Comparison of ENCODE assay signal across 23 cellular contexts in genomic region chr7:116547347-116547746, GRCh38. TPM values are rescaled to one million over a fixed set of nuclear protein-coding genes. Genes with fewer than 3 reads are reported as not detected.
DNase-seq lines count a peak whose midpoint lies in the region; ATAC-seq, FAIRE-seq and TF ChIP-seq lines count a peak whose summit lies in the region.
"Had no signal": no experiment of that assay in that cellular context is flagged by ENCODE, and none has a peak within 500 bp of the region (broad histone marks: within the 10 kb centered on the region; RNA-seq: fewer than 3 reads in every experiment).

No MANE protein-coding gene starts in this region.

- H2AFZ ChIP-seq in astrocyte (ENCODE audit: low read depth, low read length) = no peak overlapping the region

- H3K4me3 ChIP-seq in astrocyte (ENCODE audit: insufficient read depth, low read depth, low read length) (no peak overlapping the region), thoracic aorta (no peak overlapping the region)
- H3K4me3 ChIP-seq: heart left ventricle, K562, right lobe of liver had no signal

- no peak overlapping the region for H3K4me3 Mint-ChIP-seq in activated CD4-positive, alpha-beta T cell treated with anti-CD3 and anti-CD28 coated beads, Interleukin-2, amount 10 ng/mL, durations not matched to agents 24 days and 14 days
- no peak overlapping the region for H3K4me3 Mint-ChIP-seq in astrocyte (ENCODE audit: unreplicated experiment)
- H3K4me3 Mint-ChIP-seq: activated T-helper 17 cell treated with anti-CD3 and anti-CD28 coated beads, Interleukin-2, amount 50 U/mL, for 72 hours; brain; natural killer cell treated with Interleukin-12 subunit alpha and Interleukin-12 subunit beta and Interleukin-15 and Interleukin-18, amount 100 ng/mL, for 72 hours; stimulated activated naive CD8-positive, alpha-beta T cell treated with anti-CD3 and anti-CD28 coated beads, Interleukin-15, Interleukin-2, amounts not matched to agents 100 ng/mL and 50 ng/mL, for 24 hours had no signal

- H3K27ac ChIP-seq in astrocyte (ENCODE audit: low read depth, low read length) = no peak overlapping the region
- H3K27ac ChIP-seq in thoracic aorta = peak overlapping the region; percentile 3 to 40
- H3K27ac ChIP-seq: 22Rv1, right lobe of liver, RWPE1 had no signal

- no peak overlapping the region for H3K4me2 ChIP-seq in astrocyte (ENCODE audit: low read length)

- ATAC-seq in thoracic aorta (ENCODE audit: insufficient number of reproducible peaks, low FRiP score, low read depth) (no peak), GM19397 (IDR thresholded peaks at IDR 0.05; ENCODE audit: unreplicated experiment) (no peak), GM21825 (IDR thresholded peaks at IDR 0.05; ENCODE audit: unreplicated experiment) (no peak)
- ATAC-seq: activated T-helper 17 cell treated with anti-CD3 and anti-CD28 coated beads, Interleukin-2, amount 50 U/mL, for 72 hours; K562; natural killer cell treated with Interleukin-12 subunit alpha and Interleukin-12 subunit beta and Interleukin-15 and Interleukin-18, amount 100 ng/mL, for 72 hours; right lobe of liver had no signal

- TF ChIP-seq CTCF in astrocyte (IDR thresholded peaks at IDR 0.05; ENCODE audit: insufficient read depth, low read depth, low read length) (no peak), thoracic aorta (IDR thresholded peaks at IDR 0.05) (no peak)

- H3K9me3 ChIP-seq in astrocyte (ENCODE audit: insufficient read depth, low read depth, low read length) (no peaks in the 10 kb centered on the region), thoracic aorta (no peaks in the 10 kb centered on the region)
- H3K9me3 ChIP-seq: heart left ventricle, right lobe of liver had no signal

- H3K9ac ChIP-seq in astrocyte (ENCODE audit: low read length) = no peak overlapping the region

- H3K4me1 ChIP-seq in astrocyte (ENCODE audit: insufficient read depth, low read length) (peaks cover 16% of the 10 kb centered on the region), thoracic aorta (ENCODE audit: control insufficient read depth in 1 of 2, low read depth in 2 of 2) (peaks cover 0 to 26% of the 10 kb centered on the region in 2 donors)
- H3K4me1 ChIP-seq: right lobe of liver had no signal

- H3K36me3 ChIP-seq in astrocyte (ENCODE audit: insufficient read depth, low read length) (peaks cover 52% of the 10 kb centered on the region), thoracic aorta (peaks cover 14% of the 10 kb centered on the region)
- H3K36me3 ChIP-seq: right lobe of liver had no signal

- H3K27me3 Mint-ChIP-seq in activated CD4-positive, alpha-beta T cell treated with anti-CD3 and anti-CD28 coated beads, Interleukin-2, amount 10 ng/mL, durations not matched to agents 24 days and 14 days = peaks cover 8% of the 10 kb centered on the region
- no peaks in the 10 kb centered on the region for H3K27me3 Mint-ChIP-seq in astrocyte (ENCODE audit: low read depth, unreplicated experiment)
- H3K27me3 Mint-ChIP-seq: brain had no signal

- no peaks in the 10 kb centered on the region for H3K4me1 Mint-ChIP-seq in activated CD4-positive, alpha-beta T cell treated with anti-CD3 and anti-CD28 coated beads, Interleukin-2, amount 10 ng/mL, durations not matched to agents 24 days and 14 days
- peaks cover 38% of the 10 kb centered on the region for H3K4me1 Mint-ChIP-seq in astrocyte (ENCODE audit: low read depth, unreplicated experiment)
- H3K4me1 Mint-ChIP-seq: activated T-helper 17 cell treated with anti-CD3 and anti-CD28 coated beads, Interleukin-2, amount 50 U/mL, for 72 hours had no signal

- peaks cover 96% of the 10 kb centered on the region for H3K79me2 ChIP-seq in astrocyte (ENCODE audit: insufficient read depth, low read length)

- H4K20me1 ChIP-seq in astrocyte (ENCODE audit: insufficient read depth, low read length) = peaks cover 46% of the 10 kb centered on the region

- no peaks in the 10 kb centered on the region for H3K27me3 ChIP-seq in astrocyte (ENCODE audit: insufficient read depth, low read length)
- no peaks in the 10 kb centered on the region for H3K27me3 ChIP-seq in thoracic aorta (replicated peaks; ENCODE audit: insufficient read depth)
- H3K27me3 ChIP-seq: heart left ventricle, right lobe of liver had no signal

- peak; percentile 52 for FAIRE-seq in astrocyte (lab: Jason Lieb, UNC)
- FAIRE-seq: H54, K562 had no signal

- no peaks in the 10 kb centered on the region for H3K9me3 Mint-ChIP-seq in activated CD4-positive, alpha-beta T cell treated with anti-CD3 and anti-CD28 coated beads, Interleukin-2, amount 10 ng/mL, durations not matched to agents 24 days and 14 days
- no peaks in the 10 kb centered on the region for H3K9me3 Mint-ChIP-seq in astrocyte (ENCODE audit: unreplicated experiment)
- H3K9me3 Mint-ChIP-seq: activated T-helper 17 cell treated with anti-CD3 and anti-CD28 coated beads, Interleukin-2, amount 50 U/mL, for 72 hours; brain; natural killer cell treated with Interleukin-12 subunit alpha and Interleukin-12 subunit beta and Interleukin-15 and Interleukin-18, amount 100 ng/mL, for 72 hours; stimulated activated naive CD8-positive, alpha-beta T cell treated with anti-CD3 and anti-CD28 coated beads, Interleukin-15, Interleukin-2, amounts not matched to agents 100 ng/mL and 50 ng/mL, for 24 hours had no signal

- peak; percentile 15 for DNase-seq in activated CD4-positive, alpha-beta T cell treated with anti-CD3 and anti-CD28 coated beads, Interleukin-2, amount 10 ng/mL, durations not matched to agents 24 days and 14 days
- DNase-seq in activated CD4-positive, alpha-beta T cell treated with anti-CD3 and anti-CD28 coated beads for 1 hour = no peak
- DNase-seq in astrocyte (ENCODE audit: low read depth) = no peak
- peak; percentile 52 for DNase-seq in kidney glomerular epithelial cell (lab: John Stamatoyannopoulos, UW)
- no peak for DNase-seq in thoracic aorta (ENCODE audit: low spot score)
- no peak for DNase-seq in SIG-M5 (lab: John Stamatoyannopoulos, UW)
- DNase-seq: activated CD4-positive, alpha-beta T cell treated with anti-CD3 and anti-CD28 coated beads, Interleukin-2, amount 50 U/mL, for 48 hours; effector memory CD4-positive, alpha-beta T cell; GF-D8; heart left ventricle; NCI-H524; right lobe of liver; T-helper 9 cell had no signal

- no peak overlapping the region for H3K27ac Mint-ChIP-seq in activated CD4-positive, alpha-beta T cell treated with anti-CD3 and anti-CD28 coated beads, Interleukin-2, amount 10 ng/mL, durations not matched to agents 24 days and 14 days
- no peak overlapping the region for H3K27ac Mint-ChIP-seq in astrocyte (ENCODE audit: unreplicated experiment)
- H3K27ac Mint-ChIP-seq: activated T-helper 17 cell treated with anti-CD3 and anti-CD28 coated beads, Interleukin-2, amount 50 U/mL, for 72 hours; brain; natural killer cell treated with Interleukin-12 subunit alpha and Interleukin-12 subunit beta and Interleukin-15 and Interleukin-18, amount 100 ng/mL, for 72 hours; stimulated activated naive CD8-positive, alpha-beta T cell treated with anti-CD3 and anti-CD28 coated beads, Interleukin-15, Interleukin-2, amounts not matched to agents 100 ng/mL and 50 ng/mL, for 24 hours had no signal

- no peaks in the 10 kb centered on the region for H3K36me3 Mint-ChIP-seq in activated CD4-positive, alpha-beta T cell treated with anti-CD3 and anti-CD28 coated beads, Interleukin-2, amount 10 ng/mL, durations not matched to agents 24 days and 14 days (ENCODE audit: low read depth)
- peaks cover 20% of the 10 kb centered on the region for H3K36me3 Mint-ChIP-seq in astrocyte (ENCODE audit: low read depth, unreplicated experiment)
- H3K36me3 Mint-ChIP-seq: brain; natural killer cell treated with Interleukin-12 subunit alpha and Interleukin-12 subunit beta and Interleukin-15 and Interleukin-18, amount 100 ng/mL, for 72 hours had no signal

- intact Hi-C loops in activated CD4-positive, alpha-beta T cell treated with anti-CD3 and anti-CD28 coated beads, Interleukin-2, amount 10 ng/mL, durations not matched to agents 24 days and 14 days (cut with micrococcal nuclease) = no loop called here

RNA-seq across cellular contexts. Expression of gene CAV1, which starts 22.5 kb away (rescaled TPM):
- 0.12 and 0.17 TPM in 2 replicates for total RNA-seq in activated CD4-positive, alpha-beta T cell treated with anti-CD3 and anti-CD28 coated beads, Interleukin-2, amount 10 ng/mL, durations not matched to agents 24 days and 14 days
- 384 and 472 TPM in 2 replicates for total RNA-seq in astrocyte
- 100 to 1,000 TPM; 194 to 210 TPM for total RNA-seq in thoracic aorta
- total RNA-seq: natural killer cell treated with Interleukin-12 subunit alpha and Interleukin-12 subunit beta and Interleukin-15 and Interleukin-18, amount 100 ng/mL, for 72 hours had no signal

RNA-seq across cellular contexts. Expression of gene CAV2, which starts 47.8 kb away (rescaled TPM):
- total RNA-seq in activated CD4-positive, alpha-beta T cell treated with anti-CD3 and anti-CD28 coated beads, Interleukin-2, amount 10 ng/mL, durations not matched to agents 24 days and 14 days = not detected in 2 replicates
- total RNA-seq in astrocyte (152 and 161 TPM in 2 replicates), thoracic aorta (100 to 1,000 TPM in 1 of 2 donors, 10 to 100 TPM in 1; 93.8 to 157 TPM)
- total RNA-seq: natural killer cell treated with Interleukin-12 subunit alpha and Interleukin-12 subunit beta and Interleukin-15 and Interleukin-18, amount 100 ng/mL, for 72 hours had no signal

Comparison
In these comparisons a context has a peak if more than half of its experiments do, and no peak if none do; other contexts are left out.
1. DNase-seq: peak in activated CD4-positive, alpha-beta T cell treated with anti-CD3 and anti-CD28 coated beads, Interleukin-2, amount 10 ng/mL, durations not matched to agents 24 days and 14 days (single experiment) and kidney glomerular epithelial cell (single experiment); none in activated CD4-positive, alpha-beta T cell treated with anti-CD3 and anti-CD28 coated beads for 1 hour (single experiment), astrocyte (single experiment), thoracic aorta (single experiment) and SIG-M5 (single experiment).
2. RNA of gene CAV1, which starts 22.5 kb away (total RNA-seq): 384 to 472 TPM in astrocyte and 194 to 210 TPM in thoracic aorta; 0.12 to 0.17 TPM in activated CD4-positive, alpha-beta T cell treated with anti-CD3 and anti-CD28 coated beads, Interleukin-2, amount 10 ng/mL, durations not matched to agents 24 days and 14 days; every median in the first group is over 100 times any median in the second.
3. RNA of gene CAV2, which starts 47.8 kb away (total RNA-seq): 152 to 161 TPM in astrocyte and 93.8 to 157 TPM in thoracic aorta; not detected in activated CD4-positive, alpha-beta T cell treated with anti-CD3 and anti-CD28 coated beads, Interleukin-2, amount 10 ng/mL, durations not matched to agents 24 days and 14 days; every median in the first group is over 10 times any median in the second.